In the genomic region with DNA sequence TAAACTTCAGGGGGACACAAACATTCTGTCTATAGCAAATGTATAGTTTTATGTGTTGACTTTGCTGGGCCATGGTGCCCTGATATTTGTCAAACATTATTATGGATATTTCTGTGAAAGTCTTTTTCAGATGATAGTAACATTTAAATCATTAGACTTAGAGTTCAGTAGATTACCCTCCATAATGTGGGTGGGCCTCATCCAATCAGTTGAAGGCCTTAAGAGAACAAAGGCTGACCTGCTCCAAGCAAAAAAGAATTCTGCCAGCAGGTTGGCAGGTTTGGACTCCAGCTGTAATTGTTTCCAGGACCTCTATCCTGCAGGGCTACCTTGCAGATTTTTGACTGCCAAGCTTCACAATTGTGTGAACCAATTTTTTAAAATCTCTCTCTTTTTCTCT, we compare ENCODE assay signal across 28 cellular contexts.
"Had no signal": no experiment of that assay in that cellular context is flagged by ENCODE, and none has a peak within 500 bp of the region (broad histone marks: within the 10 kb centered on the region; RNA-seq: fewer than 3 reads in every experiment).

No MANE protein-coding gene starts in this region.

- H3K9me3 Mint-ChIP-seq: dendritic cell treated with granulocyte-macrophage colony-stimulating factor and Interleukin-4, amounts not matched to agents 40 ng/mL and 50 ng/mL, for 4 days had no signal

- H3K36me3 ChIP-seq: colonic mucosa, esophagus muscularis mucosa, esophagus squamous epithelium, gastrocnemius medialis, gastroesophageal sphincter, heart left ventricle, heart right ventricle had no signal

- H3K27ac ChIP-seq: colonic mucosa, dorsolateral prefrontal cortex, epithelial cell of prostate, esophagus muscularis mucosa, esophagus squamous epithelium, foreskin keratinocyte, gastrocnemius medialis, gastroesophageal sphincter, heart left ventricle, heart right ventricle had no signal

- DNase-seq: colonic mucosa; cortex of kidney; dermis blood vessel endothelial cell; dorsolateral prefrontal cortex; effector CD4-positive, alpha-beta T cell; effector CD8-positive, alpha-beta T cell; effector memory CD4-positive, alpha-beta T cell; effector memory CD8-positive, alpha-beta T cell; endodermal cell; erythroblast; esophagus squamous epithelium; foreskin fibroblast; foreskin keratinocyte; foreskin melanocyte; gastrocnemius medialis; glutamatergic neuron; head of caudate nucleus; heart left ventricle; heart right ventricle had no signal

- FAIRE-seq: colon, endometrium, endothelial cell of umbilical vein, frontal cortex had no signal

- H3K4me1 ChIP-seq: colonic mucosa, esophagus muscularis mucosa, esophagus squamous epithelium, gastrocnemius medialis, gastroesophageal sphincter, heart left ventricle had no signal

- H3K27ac Mint-ChIP-seq: dendritic cell treated with granulocyte-macrophage colony-stimulating factor and Interleukin-4, amounts not matched to agents 40 ng/mL and 50 ng/mL, for 4 days; effector memory CD8-positive, alpha-beta T cell; endodermal cell had no signal

- H3K4me3 ChIP-seq: colonic mucosa, dorsolateral prefrontal cortex, esophagus muscularis mucosa, esophagus squamous epithelium, gastrocnemius medialis, gastroesophageal sphincter, heart left ventricle, heart right ventricle had no signal

- H3K27me3 Mint-ChIP-seq: dendritic cell treated with granulocyte-macrophage colony-stimulating factor and Interleukin-4, amounts not matched to agents 40 ng/mL and 50 ng/mL, for 4 days; effector memory CD8-positive, alpha-beta T cell had no signal

- H3K4me1 Mint-ChIP-seq: endodermal cell had no signal

- H3K27me3 ChIP-seq: colonic mucosa, dorsolateral prefrontal cortex, esophagus muscularis mucosa, esophagus squamous epithelium, foreskin keratinocyte, gastrocnemius medialis, gastroesophageal sphincter, heart left ventricle, heart right ventricle had no signal

- H3K4me3 Mint-ChIP-seq: dendritic cell treated with granulocyte-macrophage colony-stimulating factor and Interleukin-4, amounts not matched to agents 40 ng/mL and 50 ng/mL, for 4 days; effector memory CD8-positive, alpha-beta T cell; endodermal cell had no signal

- H3K9me3 ChIP-seq: colonic mucosa, esophagus muscularis mucosa, esophagus squamous epithelium, gastrocnemius medialis, gastroesophageal sphincter had no signal

- ATAC-seq: effector memory CD8-positive, alpha-beta T cell; esophagus mucosa; foreskin keratinocyte; gastrocnemius medialis; gastroesophageal sphincter; heart left ventricle; heart right ventricle had no signal
